Comparison of ENCODE assay signal across 20 cellular contexts in genomic region chr20:46333136-46333991, GRCh38. TPM values are rescaled to one million over a fixed set of nuclear protein-coding genes. Genes with fewer than 3 reads are reported as not detected.
A peak's percentile ranks its signal among the peaks of the same experiment; 100 is the strongest.
DNase-seq lines count a peak whose midpoint lies in the region; ATAC-seq and TF ChIP-seq lines count a peak whose summit lies in the region.
"Had no signal": no experiment of that assay in that cellular context is flagged by ENCODE, and none has a peak within 500 bp of the region (broad histone marks: within the 10 kb centered on the region; RNA-seq: fewer than 3 reads in every experiment).

No MANE protein-coding gene starts in this region.

- H3K27ac Mint-ChIP-seq in neural crest cell (ENCODE audit: unreplicated experiment), result peak overlapping the region; percentile 12
- H3K27ac Mint-ChIP-seq: activated CD8-positive, alpha-beta memory T cell treated with anti-CD3 and anti-CD28 coated beads, Interleukin-2, amount 10 ng/mL, durations not matched to agents 7 days and 5 days; activated naive CD8-positive, alpha-beta T cell treated with anti-CD3 and anti-CD28 coated beads for 36 hours; activated T-helper 17 cell treated with anti-CD3 and anti-CD28 coated beads, Interleukin-2, amount 50 U/mL, for 72 hours; nephron; T-cell had no signal

- no peaks in the 10 kb centered on the region for H3K4me1 ChIP-seq in sigmoid colon
- H3K4me1 ChIP-seq: colonic mucosa had no signal

- H3K36me3 ChIP-seq in sigmoid colon, result no peaks in the 10 kb centered on the region
- H3K36me3 ChIP-seq: colonic mucosa, HAP-1 had no signal

- TF ChIP-seq POLR2A in sigmoid colon (IDR thresholded peaks at IDR 0.05), result no peak

- TF ChIP-seq CTCF in neural crest cell (conservative IDR thresholded peaks at IDR 0.05), result no peak
- no peak for TF ChIP-seq CTCF in sigmoid colon (IDR thresholded peaks at IDR 0.05)

- H3K4me1 Mint-ChIP-seq in neural crest cell, result peaks cover 7% of the 10 kb centered on the region
- H3K4me1 Mint-ChIP-seq: activated CD8-positive, alpha-beta memory T cell treated with anti-CD3 and anti-CD28 coated beads, Interleukin-2, amount 10 ng/mL, durations not matched to agents 7 days and 5 days; activated naive CD8-positive, alpha-beta T cell treated with anti-CD3 and anti-CD28 coated beads for 36 hours; activated T-helper 17 cell treated with anti-CD3 and anti-CD28 coated beads, Interleukin-2, amount 50 U/mL, for 72 hours; T-cell had no signal

- H3K4me3 Mint-ChIP-seq in neural crest cell, result no peak overlapping the region
- H3K4me3 Mint-ChIP-seq: activated CD8-positive, alpha-beta memory T cell treated with anti-CD3 and anti-CD28 coated beads, Interleukin-2, amount 10 ng/mL, durations not matched to agents 7 days and 5 days; activated naive CD8-positive, alpha-beta T cell treated with anti-CD3 and anti-CD28 coated beads for 36 hours; activated T-helper 17 cell treated with anti-CD3 and anti-CD28 coated beads, Interleukin-2, amount 50 U/mL, for 72 hours; nephron; T-cell had no signal

- WGBS in sigmoid colon, 2 donors, result 79 to 81% methylated on average over 8 of the region's 8 CpGs

- TF ChIP-seq EP300 in sigmoid colon (IDR thresholded peaks at IDR 0.05), result no peak

- no peaks in the 10 kb centered on the region for H3K36me3 Mint-ChIP-seq in neural crest cell (ENCODE audit: low read depth)
- H3K36me3 Mint-ChIP-seq: activated CD8-positive, alpha-beta memory T cell treated with anti-CD3 and anti-CD28 coated beads, Interleukin-2, amount 10 ng/mL, durations not matched to agents 7 days and 5 days; activated naive CD8-positive, alpha-beta T cell treated with anti-CD3 and anti-CD28 coated beads for 36 hours; T-cell had no signal

- no peaks in the 10 kb centered on the region for H3K27me3 Mint-ChIP-seq in neural crest cell (ENCODE audit: low read depth)

- H3K9me3 ChIP-seq in sigmoid colon, result no peaks in the 10 kb centered on the region
- H3K9me3 ChIP-seq: colonic mucosa, HAP-1 had no signal

- intact Hi-C loops in sigmoid colon (cut with DNase I), result no loop called here

- H3K4me3 ChIP-seq in sigmoid colon, result no peak overlapping the region
- H3K4me3 ChIP-seq: colonic mucosa, HAP-1 had no signal

- H3K9me3 Mint-ChIP-seq in neural crest cell, result no peaks in the 10 kb centered on the region
- H3K9me3 Mint-ChIP-seq: activated naive CD8-positive, alpha-beta T cell treated with anti-CD3 and anti-CD28 coated beads for 36 hours; activated T-helper 17 cell treated with anti-CD3 and anti-CD28 coated beads, Interleukin-2, amount 50 U/mL, for 72 hours; nephron; T-cell had no signal

- no peak for ATAC-seq in HG03196 (IDR thresholded peaks at IDR 0.05; ENCODE audit: unreplicated experiment)
- ATAC-seq: activated CD8-positive, alpha-beta memory T cell treated with anti-CD3 and anti-CD28 coated beads, Interleukin-2, amount 10 ng/mL, durations not matched to agents 7 days and 5 days; activated T-helper 17 cell treated with anti-CD3 and anti-CD28 coated beads, Interleukin-2, amount 50 U/mL, for 72 hours; T-cell had no signal

- DNase-seq in DMS 273 treated with DMSO at 0.1 percent for 48 hours (lab: John Stamatoyannopoulos, UW) (peak; percentile 96), NCI-H2171 (lab: John Stamatoyannopoulos, UW) (peak; percentile 60), neural crest cell (ENCODE audit: low read depth, low spot score) (no peak), middle frontal gyrus (ENCODE audit: extremely low spot score, low spot score) (no peak), sigmoid colon (no peak)
- no peak for DNase-seq in stimulated activated CD4-positive, alpha-beta T cell treated with anti-CD3 and anti-CD28 coated beads, Interleukin-4, amount 100 ng/mL, for 24 hours
- DNase-seq: activated CD4-positive, alpha-beta T cell treated with anti-CD3 and anti-CD28 coated beads for 4 hours; activated CD8-positive, alpha-beta memory T cell treated with anti-CD3 and anti-CD28 coated beads, Interleukin-2, amount 10 ng/mL, durations not matched to agents 7 days and 5 days; activated naive CD8-positive, alpha-beta T cell treated with anti-CD3 and anti-CD28 coated beads for 36 hours; colonic mucosa; mesendoderm; NCI-H187; NCI-H226; SHP77 treated with DMSO at 0.1 percent for 48 hours; T-cell had no signal

- H3K27me3 ChIP-seq in sigmoid colon, result peaks cover 19 to 100% (median 63%) of the 10 kb centered on the region in 3 donors

- H3K27ac ChIP-seq in angular gyrus (ENCODE audit: low read depth, low read length), result peak overlapping the region; percentile 47
- no peak overlapping the region for H3K27ac ChIP-seq in sigmoid colon
- H3K27ac ChIP-seq: colonic mucosa had no signal

RNA-seq across cellular contexts. Expression of gene CDH22, which starts 25.1 kb away (rescaled TPM):
- total RNA-seq in neural crest cell (0.09 TPM in 1 of 2 replicates, not detected in the other), sigmoid colon (under 1 TPM in 2 of 4 donors, not detected in 2; 0.41 to 0.55 TPM)
- polyA plus RNA-seq in sigmoid colon, result under 1 TPM in 1 of 3 donors, not detected in 2; 0.06 TPM
- total RNA-seq: activated CD8-positive, alpha-beta memory T cell treated with anti-CD3 and anti-CD28 coated beads, Interleukin-2, amount 10 ng/mL, durations not matched to agents 7 days and 5 days; activated T-helper 17 cell treated with anti-CD3 and anti-CD28 coated beads, Interleukin-2, amount 50 U/mL, for 72 hours; T-cell had no signal

Comparison
In these comparisons a context has a peak if more than half of its experiments do, and no peak if none do; other contexts are left out.
1. DNase-seq: peak in DMS 273 treated with DMSO at 0.1 percent for 48 hours (single experiment) and NCI-H2171 (single experiment); none in neural crest cell (single experiment), middle frontal gyrus (single experiment), stimulated activated CD4-positive, alpha-beta T cell treated with anti-CD3 and anti-CD28 coated beads, Interleukin-4, amount 100 ng/mL, for 24 hours (single experiment) and sigmoid colon (single experiment).